Comparison of ENCODE assay signal across 10 cellular contexts in genomic region chr7:127654404-127655392, GRCh38. TPM values are rescaled to one million over a fixed set of nuclear protein-coding genes. Genes with fewer than 3 reads are reported as not detected.
A peak's percentile ranks its signal among the peaks of the same experiment; 100 is the strongest.
DNase-seq lines count a peak whose midpoint lies in the region; ATAC-seq lines count a peak whose summit lies in the region.
"Had no signal": no experiment of that assay in that cellular context is flagged by ENCODE, and none has a peak within 500 bp of the region (broad histone marks: within the 10 kb centered on the region; RNA-seq: fewer than 3 reads in every experiment).

No MANE protein-coding gene starts in this region.

- intact Hi-C loops in naive thymus-derived CD4-positive, alpha-beta T cell (cut with micrococcal nuclease): loop anchor here (5.0 to 10.0 kb wide), 6 partner anchors 300 to 1958 kb away; partner anchors contain the start of genes ATP6V1F (in 1 of the 2), LRRC4 (in 1 of the 2), NRF1 (in 1 of the 2) and TNPO3 (in 1 of the 2)

- H3K4me1 ChIP-seq in naive thymus-derived CD4-positive, alpha-beta T cell (ENCODE audit: control insufficient read depth in 2 of 2, insufficient read depth in 2 of 2, low read length in 2 of 2): peaks cover 22 to 26% of the 10 kb centered on the region in 2 donors

- H3K27me3 Mint-ChIP-seq in naive thymus-derived CD4-positive, alpha-beta T cell: no peaks in the 10 kb centered on the region

- peak overlapping the region in 8 of 10 donors; percentile 14 to 99 (median 50) for H3K4me3 Mint-ChIP-seq in naive thymus-derived CD4-positive, alpha-beta T cell

- peaks cover 3 to 38% (median 15%) of the 10 kb centered on the region in 5 donors for H3K36me3 Mint-ChIP-seq in naive thymus-derived CD4-positive, alpha-beta T cell

- CTCF ChIA-PET in naive thymus-derived CD4-positive, alpha-beta T cell (lab: Charles Lee): no interaction called here

- H3K36me3 ChIP-seq in naive thymus-derived CD4-positive, alpha-beta T cell (ENCODE audit: control insufficient read depth in 2 of 3, insufficient read depth in 3 of 3, low read length in 3 of 3): peaks cover 0 to 4% (median 4%) of the 10 kb centered on the region in 3 experiments

- ATAC-seq in naive thymus-derived CD4-positive, alpha-beta T cell: no peak
- ATAC-seq in HG03280 (IDR thresholded peaks at IDR 0.05; ENCODE audit: unreplicated experiment): no peak

- H3K4me1 Mint-ChIP-seq in naive thymus-derived CD4-positive, alpha-beta T cell: peaks cover 23 to 80% (median 59%) of the 10 kb centered on the region in 7 donors

- peak overlapping the region in 2 of 9 donors; percentile 24 to 27 for H3K27ac Mint-ChIP-seq in naive thymus-derived CD4-positive, alpha-beta T cell

- no peaks in the 10 kb centered on the region for H3K27me3 ChIP-seq in naive thymus-derived CD4-positive, alpha-beta T cell (ENCODE audit: control insufficient read depth in 2 of 2, insufficient read depth in 2 of 2, low read length in 2 of 2)

- POLR2A ChIA-PET in naive thymus-derived CD4-positive, alpha-beta T cell (lab: Charles Lee): interaction anchor here (1.0 kb wide), 1 partner anchor 70 kb away, joined by 3 read pairs; no protein-coding TSS in a partner anchor

- no peaks in the 10 kb centered on the region for H3K9me3 ChIP-seq in naive thymus-derived CD4-positive, alpha-beta T cell (ENCODE audit: control insufficient read depth in 2 of 3, low read length in 3 of 3)

- DNase-seq in DMS 273 (lab: John Stamatoyannopoulos, UW; ENCODE audit: unreplicated experiment) (peak; percentile 56), DMS 273 treated with DMSO at 0.1 percent for 48 hours (lab: John Stamatoyannopoulos, UW) (no peak), M059J (ENCODE audit: low read depth) (peak; percentile 24), amniotic epithelial cell (ENCODE audit: low read depth) (peak; percentile 58), NCI-H1417 treated with DMSO at 0.1 percent for 48 hours (lab: John Stamatoyannopoulos, UW) (no peak), middle frontal gyrus (ENCODE audit: extremely low spot score, low spot score) (no peak)
- DNase-seq in naive thymus-derived CD4-positive, alpha-beta T cell: no peak

- H3K27ac ChIP-seq in naive thymus-derived CD4-positive, alpha-beta T cell (ENCODE audit: low read depth, low read length): no peak overlapping the region
- H3K27ac ChIP-seq: 22Rv1 had no signal

- H3K9me3 Mint-ChIP-seq in naive thymus-derived CD4-positive, alpha-beta T cell: no peaks in the 10 kb centered on the region

- H3K4me3 ChIP-seq in naive thymus-derived CD4-positive, alpha-beta T cell (ENCODE audit: low read length): no peak overlapping the region

RNA-seq across cellular contexts. Expression of gene SND1, which starts 2.7 kb away (rescaled TPM):
- 111 and 171 TPM in 2 replicates for total RNA-seq in M059J (2014; rRNA removed; shearing (Covaris generic))
- total RNA-seq in naive thymus-derived CD4-positive, alpha-beta T cell: 100 to 1,000 TPM; 132 to 253 (median 163) TPM
- polyA plus RNA-seq in naive thymus-derived CD4-positive, alpha-beta T cell: 10 to 100 TPM; 68.6 to 99.9 TPM

RNA-seq across cellular contexts. Expression of gene PAX4, which starts 36.8 kb away (rescaled TPM):
- total RNA-seq in M059J (2014; rRNA removed; shearing (Covaris generic)): not detected in 2 replicates
- total RNA-seq in naive thymus-derived CD4-positive, alpha-beta T cell: not detected
- polyA plus RNA-seq in naive thymus-derived CD4-positive, alpha-beta T cell: not detected
- total RNA-seq: liver had no signal
- polyA plus RNA-seq: liver had no signal

Comparison
In these comparisons a context has a peak if more than half of its experiments do, and no peak if none do; other contexts are left out.
1. DNase-seq: peak in DMS 273 (single experiment), M059J (single experiment) and amniotic epithelial cell (single experiment); none in DMS 273 treated with DMSO at 0.1 percent for 48 hours (single experiment), naive thymus-derived CD4-positive, alpha-beta T cell (0 of 9), NCI-H1417 treated with DMSO at 0.1 percent for 48 hours (single experiment) and middle frontal gyrus (single experiment).